Comparison of ENCODE assay signal across 9 cellular contexts in the genomic region with DNA sequence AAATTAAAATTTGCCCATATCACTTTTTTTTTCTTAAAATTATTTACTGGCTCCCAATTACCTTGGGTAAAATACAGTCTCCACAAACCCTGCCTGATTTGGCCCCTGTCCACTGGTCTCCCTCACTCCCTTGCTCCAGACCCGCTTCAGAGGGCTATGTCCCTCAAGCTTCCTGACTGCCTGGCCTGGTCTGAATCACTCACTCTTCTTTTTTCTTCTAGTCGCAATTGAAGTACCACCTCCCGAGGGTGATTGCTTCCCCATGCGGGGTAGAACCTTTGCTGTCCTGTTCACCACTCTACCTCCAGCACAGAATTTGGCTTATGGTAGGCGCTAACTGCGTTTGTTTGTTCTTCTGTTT. TPM values are rescaled to one million over a fixed set of nuclear protein-coding genes. Genes with fewer than 3 reads are reported as not detected.
DNase-seq lines count a peak whose midpoint lies in the region; ATAC-seq, FAIRE-seq and TF ChIP-seq lines count a peak whose summit lies in the region.
"Had no signal": no experiment of that assay in that cellular context is flagged by ENCODE, and none has a peak within 500 bp of the region (broad histone marks: within the 10 kb centered on the region; RNA-seq: fewer than 3 reads in every experiment).

No MANE protein-coding gene starts in this region.

- H3K36me3 Mint-ChIP-seq in activated naive CD4-positive, alpha-beta T cell treated with anti-CD3 and anti-CD28 coated beads, Interleukin-2, amount 10 ng/mL, durations not matched to agents 7 days and 5 days = peaks cover 22% of the 10 kb centered on the region
- peaks cover 2% of the 10 kb centered on the region for H3K36me3 Mint-ChIP-seq in astrocyte (ENCODE audit: low read depth, unreplicated experiment)

- H4K20me1 ChIP-seq in astrocyte (ENCODE audit: insufficient read depth, low read length) = no peaks in the 10 kb centered on the region

- no peaks in the 10 kb centered on the region for H3K9me3 Mint-ChIP-seq in activated naive CD4-positive, alpha-beta T cell treated with anti-CD3 and anti-CD28 coated beads, Interleukin-2, amount 10 ng/mL, durations not matched to agents 7 days and 5 days
- H3K9me3 Mint-ChIP-seq in astrocyte (ENCODE audit: unreplicated experiment) = no peaks in the 10 kb centered on the region

- no peak for FAIRE-seq in astrocyte (lab: Jason Lieb, UNC)
- FAIRE-seq: TTC549 had no signal

- peak overlapping the region; percentile 96 for H3K27ac Mint-ChIP-seq in activated naive CD4-positive, alpha-beta T cell treated with anti-CD3 and anti-CD28 coated beads, Interleukin-2, amount 10 ng/mL, durations not matched to agents 7 days and 5 days
- peak overlapping the region; percentile 88 for H3K27ac Mint-ChIP-seq in astrocyte (ENCODE audit: unreplicated experiment)

- TF ChIP-seq CTCF in astrocyte (IDR thresholded peaks at IDR 0.05; ENCODE audit: insufficient read depth, low read depth, low read length) (no peak), lower leg skin (IDR thresholded peaks at IDR 0.05) (no peak), upper lobe of right lung (IDR thresholded peaks at IDR 0.05) (no peak)

- DNase-seq in activated naive CD4-positive, alpha-beta T cell treated with anti-CD3 and anti-CD28 coated beads, Interleukin-2, amount 10 ng/mL, durations not matched to agents 7 days and 5 days = no peak
- DNase-seq in activated naive CD4-positive, alpha-beta T cell treated with Interleukin-2 at 50 U/mL for 16 hours = no peak
- DNase-seq in astrocyte (ENCODE audit: low read depth) (no peak), lower leg skin (ENCODE audit: low spot score in 2 of 2) (no peak), upper lobe of right lung (no peak), epidermal melanocyte (ENCODE audit: insufficient read length, low spot score) (no peak)

- ATAC-seq in upper lobe of right lung = no peak
- no peak for ATAC-seq in GM21528 (IDR thresholded peaks at IDR 0.05; ENCODE audit: low FRiP score, unreplicated experiment)
- no peak for ATAC-seq in GM18858 (IDR thresholded peaks at IDR 0.05; ENCODE audit: unreplicated experiment)

- H3K79me2 ChIP-seq in astrocyte (ENCODE audit: insufficient read depth, low read length) = no peaks in the 10 kb centered on the region

- H3K27ac ChIP-seq in astrocyte (ENCODE audit: low read depth, low read length) = peak overlapping the region; percentile 58
- peak overlapping the region; percentile 91 for H3K27ac ChIP-seq in upper lobe of right lung

- H3K4me1 ChIP-seq in astrocyte (ENCODE audit: insufficient read depth, low read length) = peaks cover 8% of the 10 kb centered on the region
- H3K4me1 ChIP-seq in upper lobe of right lung = peaks cover 16% of the 10 kb centered on the region

- no peaks in the 10 kb centered on the region for H3K9me3 ChIP-seq in astrocyte (ENCODE audit: insufficient read depth, low read depth, low read length)
- H3K9me3 ChIP-seq in upper lobe of right lung = no peaks in the 10 kb centered on the region

- peak overlapping the region; percentile 95 for H3K4me2 ChIP-seq in astrocyte (ENCODE audit: low read length)

- CTCF ChIA-PET in activated naive CD4-positive, alpha-beta T cell treated with anti-CD3 and anti-CD28 coated beads, Interleukin-2, amount 10 ng/mL, durations not matched to agents 7 days and 5 days (lab: Charles Lee) = interaction anchor here (0.9 to 2.2 kb wide), 6 partner anchors 9 to 176 kb away, joined by 3 to 12 read pairs (median 3); a partner anchor contains a TSS

- H3K4me3 ChIP-seq in astrocyte (ENCODE audit: insufficient read depth, low read depth, low read length) = peak overlapping the region; percentile 91
- H3K4me3 ChIP-seq in lower leg skin (ENCODE audit: low read depth, poor library complexity, severe bottlenecking) = peak overlapping the region; percentile 50
- peak overlapping the region; percentile 79 for H3K4me3 ChIP-seq in upper lobe of right lung

- peaks cover 31% of the 10 kb centered on the region for H3K4me1 Mint-ChIP-seq in activated naive CD4-positive, alpha-beta T cell treated with anti-CD3 and anti-CD28 coated beads, Interleukin-2, amount 10 ng/mL, durations not matched to agents 7 days and 5 days
- H3K4me1 Mint-ChIP-seq in astrocyte (ENCODE audit: low read depth, unreplicated experiment) = peaks cover 8% of the 10 kb centered on the region

- H3K27me3 Mint-ChIP-seq in activated naive CD4-positive, alpha-beta T cell treated with anti-CD3 and anti-CD28 coated beads, Interleukin-2, amount 10 ng/mL, durations not matched to agents 7 days and 5 days = no peaks in the 10 kb centered on the region
- no peaks in the 10 kb centered on the region for H3K27me3 Mint-ChIP-seq in astrocyte (ENCODE audit: low read depth, unreplicated experiment)

- H3K4me3 Mint-ChIP-seq in activated naive CD4-positive, alpha-beta T cell treated with anti-CD3 and anti-CD28 coated beads, Interleukin-2, amount 10 ng/mL, durations not matched to agents 7 days and 5 days = peak overlapping the region; percentile 95
- H3K4me3 Mint-ChIP-seq in astrocyte (ENCODE audit: unreplicated experiment) = peak overlapping the region; percentile 92

- no peaks in the 10 kb centered on the region for H3K36me3 ChIP-seq in astrocyte (ENCODE audit: insufficient read depth, low read length)
- peaks cover 9% of the 10 kb centered on the region for H3K36me3 ChIP-seq in upper lobe of right lung

- 20 to 27% methylated on average over 6 of the region's 6 CpGs for WGBS in lower leg skin, 2 donors

- TF ChIP-seq POLR2A in lower leg skin (IDR thresholded peaks at IDR 0.05) = no peak

- H3K27me3 ChIP-seq in astrocyte (ENCODE audit: insufficient read depth, low read length) (no peaks in the 10 kb centered on the region), upper lobe of right lung (no peaks in the 10 kb centered on the region)

- intact Hi-C loops in lower leg skin (cut with DNase I; ENCODE audit: low total_unique reads) = no loop called here
- intact Hi-C loops in upper lobe of right lung (cut with DNase I) = no loop called here

- H3K9ac ChIP-seq in astrocyte (ENCODE audit: low read length) = peak overlapping the region; percentile 84

- H2AFZ ChIP-seq in astrocyte (ENCODE audit: low read depth, low read length) = peak overlapping the region; percentile 89

RNA-seq across cellular contexts. Expression of a gene that starts 0.6 kb away (rescaled TPM):
- total RNA-seq in astrocyte (12.2 and 15.6 TPM in 2 replicates), lower leg skin (10 to 100 TPM; 24.2 to 41.4 (median 28.8) TPM), upper lobe of right lung (24.5 TPM)

RNA-seq across cellular contexts. Expression of a gene that starts 11.4 kb away (rescaled TPM):
- total RNA-seq in astrocyte (64.0 and 70.4 TPM in 2 replicates), lower leg skin (100 to 1,000 TPM; 181 to 244 (median 191) TPM), upper lobe of right lung (97.5 TPM)

RNA-seq across cellular contexts. Expression of a gene that starts 20.2 kb away (rescaled TPM):
- total RNA-seq in astrocyte (0.59 and 1.5 TPM in 2 replicates), lower leg skin (1 to 10 TPM; 1.6 to 3.8 (median 1.9) TPM), upper lobe of right lung (4.3 TPM)

RNA-seq across cellular contexts. Expression of a gene that starts 23.3 kb away (rescaled TPM):
- total RNA-seq in astrocyte (0.98 and 1.4 TPM in 2 replicates), lower leg skin (1 to 10 TPM in 1 of 4 donors, under 1 TPM in 2, not detected in 1; 0.44 to 3.8 (median 0.62) TPM), upper lobe of right lung (5.3 TPM)

RNA-seq across cellular contexts. Expression of a gene that starts 41.9 kb away (rescaled TPM):
- total RNA-seq in astrocyte = 38.9 and 41.3 TPM in 2 replicates
- 10 to 100 TPM; 42.8 to 82.0 (median 59.7) TPM for total RNA-seq in lower leg skin
- 48.5 TPM for total RNA-seq in upper lobe of right lung
